17 cellular contexts compared by ENCODE assay signal in the genomic region with DNA sequence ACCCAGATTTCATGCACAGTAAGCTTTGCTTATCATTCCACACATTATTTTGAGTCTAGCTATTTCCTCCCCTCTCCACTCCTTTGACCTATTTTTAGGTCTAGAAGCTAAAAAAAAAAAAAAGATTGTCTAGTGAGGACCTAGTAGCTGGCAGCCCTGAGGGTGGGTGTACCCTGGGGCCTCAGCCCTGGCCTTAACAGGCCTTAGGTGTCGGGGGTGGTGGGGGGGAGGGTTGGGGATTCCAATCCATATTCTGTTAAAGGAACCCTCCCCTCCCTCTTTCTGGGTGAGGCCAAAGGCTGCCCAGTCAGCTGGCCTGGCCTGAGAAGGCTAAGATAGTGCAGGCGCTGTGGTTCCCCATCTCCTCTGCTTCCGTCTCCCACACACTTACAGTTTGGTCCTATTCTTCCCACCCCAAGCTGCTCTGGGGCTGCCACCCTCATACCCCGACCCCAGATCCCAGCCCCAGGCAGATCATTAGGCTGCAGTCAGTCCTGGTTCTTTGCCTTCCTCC.
A peak's percentile ranks its signal among the peaks of the same experiment; 100 is the strongest.
DNase-seq lines count a peak whose midpoint lies in the region; TF ChIP-seq lines count a peak whose summit lies in the region.
"Had no signal": no experiment of that assay in that cellular context is flagged by ENCODE, and none has a peak within 500 bp of the region (broad histone marks: within the 10 kb centered on the region; RNA-seq: fewer than 3 reads in every experiment).

No MANE protein-coding gene starts in this region.

- peaks cover 9% of the 10 kb centered on the region for H3K4me1 ChIP-seq in fibroblast of lung (ENCODE audit: control insufficient read depth, extremely low read depth, insufficient read depth, low read length)

- peak overlapping the region; percentile 10 for H2AFZ ChIP-seq in fibroblast of lung (ENCODE audit: low read length)

- no peaks in the 10 kb centered on the region for H3K79me2 ChIP-seq in fibroblast of lung (ENCODE audit: control insufficient read depth, insufficient read depth, low read length)

- H3K9me3 ChIP-seq in AG04450 (ENCODE audit: control insufficient read depth, insufficient read depth, low read length) (peaks cover 3% of the 10 kb centered on the region), fibroblast of lung (ENCODE audit: control insufficient read depth, insufficient read depth, low read depth, low read length) (no peaks in the 10 kb centered on the region)

- no peaks in the 10 kb centered on the region for H3K27me3 ChIP-seq in AG04450 (ENCODE audit: control insufficient read depth, insufficient read depth, low read length)
- no peaks in the 10 kb centered on the region for H3K27me3 ChIP-seq in fibroblast of lung (ENCODE audit: control insufficient read depth, insufficient read depth, low read length)

- CTCF ChIA-PET in AG04450 (lab: Charles Lee), result interaction anchor here (1.1 to 1.3 kb wide), 3 partner anchors 54 to 84 kb away, joined by 3 to 7 read pairs (median 3); no protein-coding TSS in a partner anchor

- H3K4me2 ChIP-seq in fibroblast of lung (ENCODE audit: extremely low read depth, insufficient read depth, low read length), result no peak overlapping the region
- H3K4me2 ChIP-seq: KMS-11 had no signal

- H3K4me3 ChIP-seq in AG04450 (ENCODE audit: low read depth, low read length) (no peak overlapping the region), fibroblast of lung (replicated peaks in 1 of 4; ENCODE audit: control extremely low read depth in 1 of 4, insufficient read depth in 1 of 4, low read depth in 3 of 4, low read length in 4 of 4) (no peak overlapping the region)

- DNase-seq in AG04450 (ENCODE audit: low read depth, low spot score) (no peak), OCI-M1 (lab: John Stamatoyannopoulos, UW) (peak; percentile 24), fibroblast of lung (ENCODE audit: low read depth in 2 of 2) (peak; percentile 4 to 67), myocyte (ENCODE audit: low read depth) (peak; percentile 42), mucosa of gallbladder (ENCODE audit: low spot score) (no peak), NCI-H774 (lab: John Stamatoyannopoulos, UW) (no peak), NCI-H748 treated with DMSO at 0.1 percent for 48 hours (lab: John Stamatoyannopoulos, UW) (no peak)
- no peak for DNase-seq in NK-92 treated with Interleukin-12 subunit alpha and Interleukin-12 subunit beta, amount 100 ng/mL, for 24 hours (lab: John Stamatoyannopoulos, UW)
- DNase-seq: effector memory CD4-positive, alpha-beta T cell; glutamatergic neuron; H9; naive thymus-derived CD8-positive, alpha-beta T cell; NCI-H146; NCI-H510A treated with DMSO at 0.1 percent for 48 hours; stimulated activated naive CD4-positive, alpha-beta T cell treated with Interleukin-2 at 50 U/mL for 16 hours had no signal

- no peaks in the 10 kb centered on the region for H4K20me1 ChIP-seq in fibroblast of lung (ENCODE audit: control insufficient read depth, extremely low read depth, insufficient read depth, low read length)

- POLR2A ChIA-PET in AG04450 (lab: Yijun Ruan, JAX), result interaction anchor here (0.5 to 2.3 kb wide), 5 partner anchors 16 to 76 kb away, joined by 3 to 10 read pairs (median 4); no protein-coding TSS in a partner anchor

- no peaks in the 10 kb centered on the region for H3K36me3 ChIP-seq in fibroblast of lung (ENCODE audit: control insufficient read depth, insufficient read depth, low read length)

- TF ChIP-seq CTCF in AG04450 (IDR thresholded peaks at IDR 0.05; ENCODE audit: low read depth, low read length) (no peak), fibroblast of lung (conservative IDR thresholded peaks at IDR 0.05 in 1 of 2, IDR thresholded peaks at IDR 0.05 in 1 of 2; ENCODE audit: low read depth in 1 of 2, low read length in 2 of 2) (no peak)

- H3K9ac ChIP-seq in fibroblast of lung (ENCODE audit: insufficient read depth, low read length), result no peak overlapping the region
- H3K9ac ChIP-seq: KMS-11 had no signal

- peak overlapping the region; percentile 11 for H3K27ac ChIP-seq in AG04450 (ENCODE audit: low read depth, low read length)
- H3K27ac ChIP-seq in fibroblast of lung (ENCODE audit: insufficient read depth, low read length), result no peak overlapping the region
- H3K27ac ChIP-seq: KMS-11, RWPE1 had no signal

Comparison
In these comparisons a context has a peak if more than half of its experiments do, and no peak if none do; other contexts are left out.
1. DNase-seq: peak in OCI-M1 (single experiment), fibroblast of lung (2 of 2) and myocyte (single experiment); none in AG04450 (single experiment), mucosa of gallbladder (single experiment), NCI-H774 (single experiment), NK-92 treated with Interleukin-12 subunit alpha and Interleukin-12 subunit beta, amount 100 ng/mL, for 24 hours (single experiment) and NCI-H748 treated with DMSO at 0.1 percent for 48 hours (single experiment).